Comparison of ENCODE assay signal across 8 cellular contexts in the genomic region with DNA sequence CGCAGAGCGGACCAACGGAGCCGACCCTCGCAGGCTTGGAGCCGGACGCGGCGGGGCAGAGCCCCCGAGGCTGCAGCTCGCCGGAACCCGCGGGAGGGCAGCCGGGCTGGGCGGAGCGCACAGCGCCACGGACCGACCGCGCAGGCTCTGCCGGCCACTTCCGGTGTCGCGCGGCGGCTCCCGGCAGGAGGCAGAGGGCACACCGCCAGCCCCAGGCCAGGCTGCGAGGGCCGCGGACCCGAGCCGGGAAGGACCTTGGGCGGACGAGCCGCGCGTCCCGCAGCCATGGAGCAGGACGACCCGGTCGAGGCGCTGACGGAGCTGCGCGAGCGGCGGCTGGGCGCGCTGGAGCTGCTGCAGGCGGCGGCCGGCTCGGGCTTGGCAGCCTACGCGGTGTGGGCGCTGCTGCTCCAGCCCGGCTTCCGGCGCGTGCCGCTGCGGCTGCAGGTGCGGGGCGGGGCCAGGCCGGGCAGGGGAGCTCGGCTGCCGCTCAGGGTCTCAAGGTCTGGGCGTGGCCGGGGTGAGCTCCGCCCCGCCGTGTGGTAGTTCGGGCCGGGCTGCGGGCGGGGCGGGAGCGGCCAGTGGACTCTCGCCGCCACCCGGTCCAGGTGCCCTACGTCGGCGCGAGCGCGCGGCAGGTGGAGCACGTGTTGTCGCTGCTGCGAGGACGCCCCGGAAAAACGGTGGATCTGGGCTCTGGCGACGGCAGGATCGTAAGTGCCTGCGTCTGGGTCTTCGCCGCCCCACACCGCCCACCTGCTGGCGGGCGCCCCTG. TPM values are rescaled to one million over a fixed set of nuclear protein-coding genes. Genes with fewer than 3 reads are reported as not detected.
DNase-seq lines count a peak whose midpoint lies in the region; ATAC-seq and TF ChIP-seq lines count a peak whose summit lies in the region.

A gene with protein sequence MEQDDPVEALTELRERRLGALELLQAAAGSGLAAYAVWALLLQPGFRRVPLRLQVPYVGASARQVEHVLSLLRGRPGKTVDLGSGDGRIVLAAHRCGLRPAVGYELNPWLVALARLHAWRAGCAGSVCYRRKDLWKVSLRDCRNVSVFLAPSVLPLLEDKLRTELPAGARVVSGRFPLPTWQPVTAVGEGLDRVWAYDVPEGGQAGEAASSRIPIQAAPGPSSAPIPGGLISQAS (plus strand): TSS at position 157 of the 775 bp plus-strand sequence. CDS start 129 bp downstream, at position 286.

- H3K27ac ChIP-seq in colonic mucosa (peak within 1 kb of the TSS; percentile 84), layer of hippocampus (ENCODE audit: low read depth, low read length) (peak within 1 kb of the TSS; percentile 94)

- H3K27me3 ChIP-seq in colonic mucosa (no peaks in the 10 kb centered on the region), layer of hippocampus (ENCODE audit: control insufficient read depth, insufficient read depth, low read length) (no peaks in the 10 kb centered on the region)

- peaks cover 3% of the 10 kb centered on the region for H3K27me3 Mint-ChIP-seq in activated CD4-positive, alpha-beta T cell treated with anti-CD3 and anti-CD28 coated beads for 36 hours

- H3K27ac Mint-ChIP-seq in activated CD4-positive, alpha-beta T cell treated with anti-CD3 and anti-CD28 coated beads for 36 hours, result peak within 1 kb of the TSS; percentile 78

- H3K4me1 ChIP-seq in colonic mucosa, result peaks cover 22% of the 10 kb centered on the region

- H3K4me3 Mint-ChIP-seq in activated CD4-positive, alpha-beta T cell treated with anti-CD3 and anti-CD28 coated beads for 36 hours, result peak within 1 kb of the TSS; percentile 76

- H3K9me3 Mint-ChIP-seq in activated CD4-positive, alpha-beta T cell treated with anti-CD3 and anti-CD28 coated beads for 36 hours (ENCODE audit: low read depth), result no peaks in the 10 kb centered on the region

- no peaks in the 10 kb centered on the region for H3K9me3 ChIP-seq in colonic mucosa

- peak within 1 kb of the TSS; percentile 85 to 99 for H3K9ac ChIP-seq in colonic mucosa (ENCODE audit: low read depth in 2 of 2, low read length in 2 of 2)

- ATAC-seq in GM18868 (IDR thresholded peaks at IDR 0.05; ENCODE audit: unreplicated experiment), result peak; percentile 68
- peak; percentile 61 for ATAC-seq in HG03097 (IDR thresholded peaks at IDR 0.05; ENCODE audit: low FRiP score, unreplicated experiment)
- peak; percentile 72 for ATAC-seq in activated CD4-positive, alpha-beta T cell treated with anti-CD3 and anti-CD28 coated beads for 36 hours

- no peak for DNase-seq in AG09309 (ENCODE audit: low read depth)
- peak; percentile 93 for DNase-seq in NCI-H345 (lab: John Stamatoyannopoulos, UW)
- peak; percentile 86 for DNase-seq in activated CD4-positive, alpha-beta T cell treated with anti-CD3 and anti-CD28 coated beads for 36 hours
- DNase-seq in colonic mucosa, result peak; percentile 87
- DNase-seq in stimulated activated CD4-positive, alpha-beta T cell treated with anti-CD3 and anti-CD28 coated beads, Interleukin-1b, Interleukin-23, amount 100 ng/mL, for 48 hours, result peak; percentile 77

- no peaks in the 10 kb centered on the region for H3K36me3 Mint-ChIP-seq in activated CD4-positive, alpha-beta T cell treated with anti-CD3 and anti-CD28 coated beads for 36 hours (ENCODE audit: low read depth)

- TF ChIP-seq CTCF in AG09309 (IDR thresholded peaks at IDR 0.05; ENCODE audit: control insufficient read depth, insufficient read depth, low read depth, low read length, missing control alignments) (no peak), colonic mucosa (IDR thresholded peaks at IDR 0.05) (no peak)

- H3K36me3 ChIP-seq in colonic mucosa, result no peaks in the 10 kb centered on the region

- peaks cover 16% of the 10 kb centered on the region for H3K4me1 Mint-ChIP-seq in activated CD4-positive, alpha-beta T cell treated with anti-CD3 and anti-CD28 coated beads for 36 hours

- intact Hi-C loops in activated CD4-positive, alpha-beta T cell treated with anti-CD3 and anti-CD28 coated beads for 36 hours (cut with DNase I, micrococcal nuclease), result loop anchor here (1.0 to 5.0 kb wide), 6 partner anchors 15 to 68 kb away; partner anchors contain the start of genes CIAO3 (in 2 of the 2), JMJD8 (in 2 of the 2), CHTF18 (in 1 of the 2) and RPUSD1 (in 1 of the 2)
- intact Hi-C loops in colonic mucosa (cut with DNase I), result no loop called here

- POLR2A ChIA-PET in activated CD4-positive, alpha-beta T cell treated with anti-CD3 and anti-CD28 coated beads for 36 hours (lab: Charles Lee), result interaction anchor here (0.8 kb wide), 1 partner anchor 68 kb away, joined by 3 read pairs; no protein-coding TSS in a partner anchor

- CTCF ChIA-PET in activated CD4-positive, alpha-beta T cell treated with anti-CD3 and anti-CD28 coated beads for 36 hours (lab: Charles Lee), result interaction anchor here (0.9 to 3.5 kb wide), 5 partner anchors 9 to 67 kb away, joined by 3 to 29 read pairs (median 9); partner anchors contain the start of genes CHTF18, CIAO3 and RPUSD1

- peak within 1 kb of the TSS; percentile 71 for H3K4me3 ChIP-seq in AG09309 (ENCODE audit: control insufficient read depth, low read depth, low read length)
- peak within 1 kb of the TSS; percentile 72 for H3K4me3 ChIP-seq in colonic mucosa

RNA-seq across cellular contexts. Expression of the gene that starts here (rescaled TPM):
- total RNA-seq in activated CD4-positive, alpha-beta T cell treated with anti-CD3 and anti-CD28 coated beads for 36 hours, result 10 to 100 TPM; 13.3 to 27.0 TPM
- total RNA-seq in colonic mucosa, result 10 to 100 TPM; 42.1 to 83.1 TPM
